Comparison of ENCODE assay signal across 10 cellular contexts in the genomic region with DNA sequence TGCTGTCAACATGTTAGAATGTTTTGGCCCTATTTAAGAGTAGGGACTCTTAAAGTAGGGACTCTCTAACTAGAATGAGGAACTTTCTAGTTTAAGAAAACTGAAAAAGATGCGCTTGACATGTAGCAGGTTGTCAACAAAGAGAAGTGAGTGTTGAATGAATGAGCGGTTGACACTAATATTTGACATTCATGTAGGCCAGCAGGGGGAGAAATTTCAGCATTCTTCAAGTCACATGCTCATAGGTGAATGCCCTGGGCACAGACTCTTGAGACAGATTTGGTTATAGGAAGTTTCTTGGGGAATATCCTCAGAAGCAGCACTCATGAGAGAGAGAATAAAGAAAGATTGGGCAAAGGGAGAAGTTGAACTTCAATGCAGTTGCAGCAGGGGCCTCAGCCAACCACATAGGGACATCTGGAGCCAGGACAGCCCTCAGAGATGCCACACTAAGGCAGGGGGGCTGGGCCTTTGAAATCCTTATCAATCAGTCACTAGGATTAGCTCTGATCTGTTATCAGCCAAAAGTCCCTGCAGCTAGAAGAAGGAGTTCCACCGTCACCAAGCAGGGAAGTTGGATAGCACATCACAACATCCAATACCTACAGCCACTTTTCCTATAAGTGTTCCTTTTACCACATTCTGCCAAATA.
DNase-seq lines count a peak whose midpoint lies in the region; ATAC-seq and TF ChIP-seq lines count a peak whose summit lies in the region.
"Had no signal": no experiment of that assay in that cellular context is flagged by ENCODE, and none has a peak within 500 bp of the region (broad histone marks: within the 10 kb centered on the region; RNA-seq: fewer than 3 reads in every experiment).

No MANE protein-coding gene starts in this region.

- H4K8ac ChIP-seq in mesenchymal stem cell (ENCODE audit: low read length) = no peak overlapping the region

- H3K9ac ChIP-seq in mesenchymal stem cell (ENCODE audit: low read length) = no peak overlapping the region
- H3K9ac ChIP-seq in colonic mucosa (ENCODE audit: low read depth in 2 of 2, low read length in 2 of 2) = no peak overlapping the region

- H2BK5ac ChIP-seq in mesenchymal stem cell (ENCODE audit: low read depth, low read length, poor library complexity, severe bottlenecking) = no peak overlapping the region

- TF ChIP-seq EP300 in gastroesophageal sphincter (IDR thresholded peaks at IDR 0.05) = no peak

- H3K14ac ChIP-seq in mesenchymal stem cell (ENCODE audit: low read length in 2 of 2) = no peak overlapping the region

- H3K4me1 ChIP-seq in mesenchymal stem cell (ENCODE audit: control insufficient read depth, insufficient read depth, low read depth, low read length) (no peaks in the 10 kb centered on the region), colonic mucosa (no peaks in the 10 kb centered on the region), gastroesophageal sphincter (no peaks in the 10 kb centered on the region)
- H3K4me1 ChIP-seq: HAP-1 had no signal

- no peaks in the 10 kb centered on the region for H3K27me3 ChIP-seq in mesenchymal stem cell (ENCODE audit: control insufficient read depth in 1 of 2, insufficient read depth in 1 of 2, low read length in 2 of 2)
- H3K27me3 ChIP-seq in colonic mucosa = no peaks in the 10 kb centered on the region
- no peaks in the 10 kb centered on the region for H3K27me3 ChIP-seq in gastroesophageal sphincter

- peaks cover 3% of the 10 kb centered on the region for H3K9me3 ChIP-seq in mesenchymal stem cell (ENCODE audit: control insufficient read depth, low read length)
- H3K9me3 ChIP-seq in colonic mucosa = no peaks in the 10 kb centered on the region
- no peaks in the 10 kb centered on the region for H3K9me3 ChIP-seq in gastroesophageal sphincter
- H3K9me3 ChIP-seq: HAP-1 had no signal

- WGBS in mesenchymal stem cell = 61% methylated on average over 3 of the region's 3 CpGs
- 44 to 52% methylated on average over 3 of the region's 3 CpGs for WGBS in gastroesophageal sphincter (ENCODE audit: low coverage in 1 of 2), 2 donors

- H3K4me3 ChIP-seq in mesenchymal stem cell (ENCODE audit: insufficient read depth in 1 of 2, low read depth in 1 of 2, low read length in 2 of 2) = no peak overlapping the region
- no peak overlapping the region for H3K4me3 ChIP-seq in colonic mucosa
- H3K4me3 ChIP-seq in gastroesophageal sphincter = no peak overlapping the region
- H3K4me3 ChIP-seq: HAP-1 had no signal

- no peaks in the 10 kb centered on the region for H3K79me1 ChIP-seq in mesenchymal stem cell (replicated peaks; ENCODE audit: low read length, poor library complexity, severe bottlenecking)

- no peak overlapping the region for H3K4me2 ChIP-seq in mesenchymal stem cell (ENCODE audit: low read length, poor library complexity, severe bottlenecking)

- no peak overlapping the region for H2BK15ac ChIP-seq in mesenchymal stem cell (ENCODE audit: low read depth, poor library complexity, severe bottlenecking)

- DNase-seq in NCI-H69 (lab: John Stamatoyannopoulos, UW) = peak; percentile 6
- peak; percentile 2 for DNase-seq in mesenchymal stem cell
- no peak for DNase-seq in colonic mucosa
- no peak for DNase-seq in superior temporal gyrus (ENCODE audit: extremely low spot score)
- DNase-seq in left cardiac atrium = no peak
- DNase-seq: anterior cingulate cortex had no signal

- ATAC-seq in GM18861 (IDR thresholded peaks at IDR 0.05; ENCODE audit: unreplicated experiment) (peak; percentile 92), HG02763 (IDR thresholded peaks at IDR 0.05; ENCODE audit: unreplicated experiment) (peak; percentile 73), gastroesophageal sphincter (no peak), left cardiac atrium (no peak)

- H2BK120ac ChIP-seq in mesenchymal stem cell (ENCODE audit: low read depth, low read length) = no peak overlapping the region

- H4K91ac ChIP-seq in mesenchymal stem cell (ENCODE audit: low read length) = no peak overlapping the region

- TF ChIP-seq CTCF in colonic mucosa (IDR thresholded peaks at IDR 0.05) (no peak), gastroesophageal sphincter (IDR thresholded peaks at IDR 0.05) (no peak)

- H3K23ac ChIP-seq in mesenchymal stem cell (ENCODE audit: low read length in 2 of 2) = no peak overlapping the region

- no peak overlapping the region for H3K4ac ChIP-seq in mesenchymal stem cell (ENCODE audit: low read depth in 1 of 2, low read length in 2 of 2)

- TF ChIP-seq POLR2A in gastroesophageal sphincter (IDR thresholded peaks at IDR 0.05) = no peak

- no peak overlapping the region for H3K18ac ChIP-seq in mesenchymal stem cell (ENCODE audit: low read depth in 1 of 2, low read length in 2 of 2)

- H3K27ac ChIP-seq in mesenchymal stem cell (ENCODE audit: low read length, poor library complexity, severe bottlenecking) (no peak overlapping the region), colonic mucosa (no peak overlapping the region), gastroesophageal sphincter (no peak overlapping the region)

- H2BK12ac ChIP-seq in mesenchymal stem cell (ENCODE audit: low read length in 2 of 2) = no peak overlapping the region

- intact Hi-C loops in colonic mucosa (cut with DNase I) (loop anchor here (10.0 kb wide), 2 partner anchors 199 to 729 kb away; no protein-coding TSS in a partner anchor), left cardiac atrium (cut with DNase I) (no loop called here)

- no peak overlapping the region for H2AFZ ChIP-seq in mesenchymal stem cell (ENCODE audit: low read depth, low read length)

- H2AK5ac ChIP-seq in mesenchymal stem cell (ENCODE audit: low read length, severe bottlenecking) = no peak overlapping the region

- H3K36me3 ChIP-seq in mesenchymal stem cell (ENCODE audit: control insufficient read depth in 1 of 2, insufficient read depth in 2 of 2, low read depth in 1 of 2, low read length in 2 of 2) = no peaks in the 10 kb centered on the region
- no peaks in the 10 kb centered on the region for H3K36me3 ChIP-seq in colonic mucosa
- no peaks in the 10 kb centered on the region for H3K36me3 ChIP-seq in gastroesophageal sphincter
- H3K36me3 ChIP-seq: HAP-1 had no signal

Comparison
In these comparisons a context has a peak if more than half of its experiments do, and no peak if none do; other contexts are left out.
1. ATAC-seq: peak in GM18861 (single experiment) and HG02763 (single experiment); none in gastroesophageal sphincter (single experiment) and left cardiac atrium (0 of 2).
2. DNase-seq: peak in NCI-H69 (single experiment) and mesenchymal stem cell (single experiment); none in colonic mucosa (single experiment), superior temporal gyrus (single experiment) and left cardiac atrium (single experiment).